Comparison of ENCODE assay signal across 8 cellular contexts in genomic region chr1:91830242-91831131, GRCh38. TPM values are rescaled to one million over a fixed set of nuclear protein-coding genes. Genes with fewer than 3 reads are reported as not detected.
DNase-seq lines count a peak whose midpoint lies in the region; ATAC-seq, FAIRE-seq and TF ChIP-seq lines count a peak whose summit lies in the region.

No MANE protein-coding gene starts in this region.

- no peak for TF ChIP-seq RAD21 in H1 (IDR thresholded peaks at IDR 0.05 in 1 of 2, conservative IDR thresholded peaks at IDR 0.05 in 1 of 2; ENCODE audit: low read depth in 2 of 2, low read length in 2 of 2)

- H4K91ac ChIP-seq in H1 (replicated peaks; ENCODE audit: insufficient read length, low read length) = no peak overlapping the region

- no peak overlapping the region for H2BK12ac ChIP-seq in H1 (ENCODE audit: low read depth, low read length)

- no peak overlapping the region for H4K5ac ChIP-seq in H1 (ENCODE audit: insufficient read length, low read depth, low read length)

- 94% methylated on average over 10 of the region's 10 CpGs; no CpG with 5 or more reads in 1 of the 2 experiments for whole genome bisulfite sequencing in H1 (ENCODE audit: extremely low coverage in 1 of 2, insufficient coverage in 1 of 2, insufficient read length in 1 of 2, insufficient replicate concordance in 2 of 2, low coverage in 1 of 2, low lambda C conversion rate in 2 of 2, missing lambda C conversion rate in 1 of 2), 2 experiments

- no peaks in the 10 kb centered on the region for H3K79me2 ChIP-seq in H1 (ENCODE audit: control insufficient read depth in 1 of 2, insufficient read depth in 2 of 2, low read length in 2 of 2)

- H2BK20ac ChIP-seq in H1 (ENCODE audit: low read length) = no peak overlapping the region

- no peak overlapping the region for H2BK15ac ChIP-seq in H1 (ENCODE audit: low read length)

- TF ChIP-seq EP300 in H1 (IDR thresholded peaks at IDR 0.05; ENCODE audit: borderline replicate concordance in 1 of 2, low read depth in 2 of 2, low read length in 2 of 2) = no peak

- H3K4me3 ChIP-seq in AG10803 (ENCODE audit: low read length) = no peak overlapping the region
- H3K4me3 ChIP-seq in H1 (ENCODE audit: extremely low read depth in 1 of 4, insufficient read depth in 2 of 4, low read depth in 3 of 4, low read length in 4 of 4) = no peak overlapping the region

- no peak for TF ChIP-seq POLR2A in H1 (IDR thresholded peaks at IDR 0.05; ENCODE audit: control extremely low read depth in 1 of 2, low read depth in 2 of 2, low read length in 2 of 2)

- H2AFZ ChIP-seq in H1 (ENCODE audit: low read length) = no peak overlapping the region

- no peaks in the 10 kb centered on the region for H3K27me3 ChIP-seq in H1 (replicated peaks in 1 of 4; ENCODE audit: control insufficient read depth in 3 of 4, extremely low read depth in 1 of 4, insufficient read depth in 3 of 4, low read length in 3 of 4)

- CTCF ChIA-PET in H1 (lab: Charles Lee; ENCODE audit: partially characterized antibody) = interaction anchor here (0.7 to 1.2 kb wide), 4 partner anchors 9 to 23 kb away, joined by 3 read pairs; no protein-coding TSS in a partner anchor

- H3K4ac ChIP-seq in H1 (replicated peaks; ENCODE audit: insufficient read length, low read depth, low read length) = no peak overlapping the region

- no peak overlapping the region for H2BK120ac ChIP-seq in H1 (replicated peaks; ENCODE audit: low read depth, low read length)

- POLR2A ChIA-PET in H1 (lab: Charles Lee; ENCODE audit: partially characterized antibody) = no interaction called here

- no peak for FAIRE-seq in H1 (lab: Jason Lieb, UNC)

- no peak overlapping the region for H3K18ac ChIP-seq in H1 (ENCODE audit: extremely low read depth, low read length)

- H3K56ac ChIP-seq in H1 (replicated peaks; ENCODE audit: insufficient read length, low read depth, low read length) = no peak overlapping the region

- TF ChIP-seq CTCF in AG10803 (conservative IDR thresholded peaks at IDR 0.05; ENCODE audit: low read length) (peak; percentile 68), H1 (IDR thresholded peaks at IDR 0.05; ENCODE audit: control extremely low read depth in 1 of 3, insufficient read depth in 1 of 3, low read depth in 1 of 3, low read length in 3 of 3) (no peak)

- H4K8ac ChIP-seq in H1 (ENCODE audit: extremely low read depth, insufficient read depth, low read length) = 0 out of 2 replicates have a peak overlapping the region, but pooled peaks have one; percentile 12

- no peaks in the 10 kb centered on the region for H3K9me3 ChIP-seq in H1 (ENCODE audit: insufficient read depth in 2 of 2, low read depth in 1 of 2, low read length in 1 of 2)

- H3K79me1 ChIP-seq in H1 (ENCODE audit: low read depth, low read length) = no peaks in the 10 kb centered on the region

- H3K23ac ChIP-seq in H1 (ENCODE audit: insufficient read length) = no peak overlapping the region

- H4K20me1 ChIP-seq in H1 (replicated peaks in 1 of 2; ENCODE audit: control insufficient read depth in 1 of 2, insufficient read depth in 2 of 2, low read length in 2 of 2) = no peaks in the 10 kb centered on the region

- no peak overlapping the region for H3K27ac ChIP-seq in H1 (ENCODE audit: low read depth, low read length)

- no peak overlapping the region for H3K14ac ChIP-seq in H1 (ENCODE audit: insufficient read length)

- H2BK5ac ChIP-seq in H1 (ENCODE audit: low read depth, low read length) = no peak overlapping the region

- H3K23me2 ChIP-seq in H1 (ENCODE audit: low read depth, low read length) = no peaks in the 10 kb centered on the region

- peak; percentile 95 for DNase-seq in AG10803 (ENCODE audit: low read depth)
- DNase-seq in NCI-H2196 treated with DMSO at 0.1 percent for 48 hours (lab: John Stamatoyannopoulos, UW; ENCODE audit: unreplicated experiment) = peak; percentile 74
- no peak for DNase-seq in H1 (ENCODE audit: low read depth in 1 of 2, low spot score in 2 of 2)
- DNase-seq in myocyte (ENCODE audit: low read depth) = peak; percentile 94
- DNase-seq in NCI-H524 treated with DMSO at 0.1 percent for 48 hours (lab: John Stamatoyannopoulos, UW) = no peak
- DNase-seq in HUDEP-2 (lab: John Stamatoyannopoulos, UW; ENCODE audit: unreplicated experiment in 76 of 76) = no peak

- no peaks in the 10 kb centered on the region for H3K4me1 ChIP-seq in H1 (replicated peaks in 1 of 4; ENCODE audit: control insufficient read depth in 3 of 4, insufficient read depth in 4 of 4, low read length in 3 of 4)

- H3K9ac ChIP-seq in H1 (replicated peaks in 1 of 4; ENCODE audit: extremely low read depth in 1 of 4, low read depth in 3 of 4, low read length in 3 of 4) = no peak overlapping the region

- no peaks in the 10 kb centered on the region; a peak in 2 of 8 replicates for H3K36me3 ChIP-seq in H1 (ENCODE audit: control insufficient read depth in 2 of 4, insufficient read depth in 4 of 4, low read length in 3 of 4)

- ATAC-seq in GM21825 (IDR thresholded peaks at IDR 0.05; ENCODE audit: unreplicated experiment) = no peak
- ATAC-seq in HG02973 (IDR thresholded peaks at IDR 0.05; ENCODE audit: unreplicated experiment) = no peak

- H3K4me2 ChIP-seq in H1 (ENCODE audit: insufficient read depth in 1 of 2, low read depth in 2 of 2, low read length in 2 of 2) = no peak overlapping the region

- H2AK5ac ChIP-seq in H1 (ENCODE audit: low read depth, low read length) = no peak overlapping the region

TF ChIP-seq in H1, 55 proteins besides CTCF, POLR2A, EP300 and RAD21:
- TF ChIP-seq SRF (IDR thresholded peaks at IDR 0.05; ENCODE audit: low read depth, low read length) (no peak), CHD1 (IDR thresholded peaks at IDR 0.05; ENCODE audit: low read depth, low read length) (no peak), CREB1 (IDR thresholded peaks at IDR 0.05) (no peak), SIN3A (conservative IDR thresholded peaks at IDR 0.05 in 1 of 2, IDR thresholded peaks at IDR 0.05 in 1 of 2; ENCODE audit: low read depth in 1 of 2, low read length in 2 of 2) (no peak), RXRA (IDR thresholded peaks at IDR 0.05; ENCODE audit: insufficient read depth, low read depth, low read length) (no peak), BRCA1 (IDR thresholded peaks at IDR 0.05; ENCODE audit: low read depth, low read length) (no peak), TAF7 (optimal IDR thresholded peaks at IDR 0.05; ENCODE audit: borderline replicate concordance, low read depth, low read length) (no peak), HDAC6 (IDR thresholded peaks at IDR 0.05; ENCODE audit: low read depth, low read length) (no peak), CBX8 (IDR thresholded peaks at IDR 0.05; ENCODE audit: borderline replicate concordance, low read depth, low read length) (no peak), YY1 (IDR thresholded peaks at IDR 0.05; ENCODE audit: low read depth, low read length) (no peak), SP2 (IDR thresholded peaks at IDR 0.05; ENCODE audit: low read length) (no peak), KDM1A (IDR thresholded peaks at IDR 0.05; ENCODE audit: borderline replicate concordance, low read length) (no peak), HDAC2 (IDR thresholded peaks at IDR 0.05; ENCODE audit: borderline replicate concordance in 1 of 2, low read depth in 2 of 2, low read length in 2 of 2) (no peak), GABPA (IDR thresholded peaks at IDR 0.05; ENCODE audit: borderline replicate concordance, insufficient read depth, low read length) (no peak)
TF ChIP-seq in H1: peak in this region for 0.

RNA-seq across cellular contexts. Expression of gene TGFBR3, which starts 55.5 kb away (rescaled TPM):
- 2.9 and 6.1 TPM in 2 replicates for total RNA-seq in H1 (2021; fragmentation: NEBNext Ultra II Directional; extraction: Animal tissue kit (Norgen Biotek cat#: 25700))
- 1.5 and 2.0 TPM in 2 replicates for polyA plus RNA-seq in H1 (2011; rRNA removed)
- polyA plus RNA-seq in H1 (2011; cell fraction: cytosol; rRNA removed) = 1.6 TPM
- polyA plus RNA-seq in H1 (2011; cell fraction: nucleus; rRNA removed) = 3.2 TPM
- polyA plus RNA-seq in H1 (2012, experiment 1 of 2) = 1.6 to 3.9 TPM (median 2.5 TPM) in 4 replicates
- 0.14 TPM for polyA plus RNA-seq in H1 (2012, experiment 2 of 2)
- 3.7 TPM for polyA plus RNA-seq in H1 (2013, experiment 1 of 2)
- 3.6 TPM for polyA plus RNA-seq in H1 (2013, experiment 2 of 2)
- 7.5 and 11.7 TPM in 2 replicates for polyA minus RNA-seq in H1 (2011; rRNA and poly(A)+ RNA removed)
- polyA minus RNA-seq in H1 (2011; cell fraction: cytosol; rRNA and poly(A)+ RNA removed) = 5.9 TPM
- 7.1 TPM for polyA minus RNA-seq in H1 (2011; cell fraction: nucleus; rRNA and poly(A)+ RNA removed)
- 2.5 and 2.7 TPM in 2 replicates for total RNA-seq in myocyte
- polyA plus RNA-seq in myocyte (2012) = 0.40 TPM

Comparison
In these comparisons a context has a peak if more than half of its experiments do, and no peak if none do; other contexts are left out.
1. DNase-seq: peak in AG10803 (single experiment), NCI-H2196 treated with DMSO at 0.1 percent for 48 hours (single experiment) and myocyte (single experiment); none in H1 (0 of 2), NCI-H524 treated with DMSO at 0.1 percent for 48 hours (single experiment) and HUDEP-2 (0 of 76).